Comparison of ENCODE assay signal across 8 cellular contexts in the genomic region with DNA sequence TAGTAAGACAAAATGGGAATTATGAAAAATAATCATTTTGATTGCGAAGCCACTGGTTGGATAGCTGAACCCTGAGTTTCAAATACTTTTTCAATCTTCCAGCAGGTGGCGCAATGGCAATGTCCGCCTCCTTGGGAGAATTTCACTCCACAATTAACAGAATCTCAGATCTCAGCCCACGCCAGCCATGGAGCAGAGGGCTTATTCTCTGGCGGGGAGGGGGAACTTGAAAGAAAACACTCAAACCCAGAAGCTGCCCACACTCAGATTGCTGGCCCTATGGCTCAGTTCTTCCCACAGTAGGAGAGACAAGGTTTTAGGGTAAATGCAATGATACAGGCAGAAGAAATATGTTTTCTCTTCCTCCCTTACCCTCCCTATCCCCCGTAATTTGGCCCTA. TPM values are rescaled to one million over a fixed set of nuclear protein-coding genes. Genes with fewer than 3 reads are reported as not detected.
DNase-seq lines count a peak whose midpoint lies in the region; ATAC-seq and TF ChIP-seq lines count a peak whose summit lies in the region.

No MANE protein-coding gene starts in this region.

- H3K27ac Mint-ChIP-seq in activated T-helper 17 cell treated with anti-CD3 and anti-CD28 coated beads, Interleukin-2, amount 50 U/mL, for 72 hours = no peak overlapping the region
- no peak overlapping the region for H3K27ac Mint-ChIP-seq in osteocyte (ENCODE audit: unreplicated experiment)

- 14 to 50% methylated on average over 1 to 6 of the region's 6 CpGs for WGBS in transverse colon (ENCODE audit: low coverage in 1 of 2), 2 donors

- no peaks in the 10 kb centered on the region for H3K9me3 Mint-ChIP-seq in activated T-helper 17 cell treated with anti-CD3 and anti-CD28 coated beads, Interleukin-2, amount 50 U/mL, for 72 hours
- no peaks in the 10 kb centered on the region for H3K9me3 Mint-ChIP-seq in osteocyte (ENCODE audit: unreplicated experiment)

- no peaks in the 10 kb centered on the region for H3K9me3 ChIP-seq in transverse colon

- H3K4me1 ChIP-seq in transverse colon = no peaks in the 10 kb centered on the region

- H3K27me3 ChIP-seq in transverse colon = peaks cover 17% of the 10 kb centered on the region

- H3K36me3 Mint-ChIP-seq in activated T-helper 17 cell treated with anti-CD3 and anti-CD28 coated beads, Interleukin-2, amount 50 U/mL, for 72 hours (ENCODE audit: low read depth) = no peaks in the 10 kb centered on the region
- no peaks in the 10 kb centered on the region for H3K36me3 Mint-ChIP-seq in osteocyte (ENCODE audit: unreplicated experiment)

- H3K4me3 ChIP-seq in fibroblast of villous mesenchyme (ENCODE audit: low read depth, low read length) (no peak overlapping the region), transverse colon (no peak overlapping the region)

- DNase-seq in G401 (ENCODE audit: low spot score) = peak; percentile 82
- DNase-seq in OCI-M2 (lab: John Stamatoyannopoulos, UW; ENCODE audit: unreplicated experiment) = peak; percentile 8
- DNase-seq in fibroblast of villous mesenchyme (ENCODE audit: low read depth) = peak; percentile 63
- no peak for DNase-seq in osteocyte (ENCODE audit: extremely low spot score, unreplicated experiment)
- peak; percentile 46 for DNase-seq in transverse colon

- TF ChIP-seq EP300 in transverse colon (IDR thresholded peaks at IDR 0.05; ENCODE audit: low read depth) = no peak

- no peaks in the 10 kb centered on the region for H3K36me3 ChIP-seq in transverse colon

- no peak for TF ChIP-seq POLR2A in transverse colon (IDR thresholded peaks at IDR 0.05)

- no peak overlapping the region for H3K27ac ChIP-seq in transverse colon

- H3K27me3 Mint-ChIP-seq in activated T-helper 17 cell treated with anti-CD3 and anti-CD28 coated beads, Interleukin-2, amount 50 U/mL, for 72 hours = peaks cover 36% of the 10 kb centered on the region
- H3K27me3 Mint-ChIP-seq in osteocyte (ENCODE audit: unreplicated experiment) = peaks cover 83% of the 10 kb centered on the region

- no peaks in the 10 kb centered on the region for H3K4me1 Mint-ChIP-seq in activated T-helper 17 cell treated with anti-CD3 and anti-CD28 coated beads, Interleukin-2, amount 50 U/mL, for 72 hours
- H3K4me1 Mint-ChIP-seq in osteocyte (ENCODE audit: unreplicated experiment) = no peaks in the 10 kb centered on the region

- no peak overlapping the region for H3K4me3 Mint-ChIP-seq in activated T-helper 17 cell treated with anti-CD3 and anti-CD28 coated beads, Interleukin-2, amount 50 U/mL, for 72 hours
- no peak overlapping the region for H3K4me3 Mint-ChIP-seq in osteocyte (ENCODE audit: unreplicated experiment)

- ATAC-seq in HG03159 (IDR thresholded peaks at IDR 0.05; ENCODE audit: unreplicated experiment) = peak; percentile 76
- peak; percentile 34 for ATAC-seq in activated T-helper 17 cell treated with anti-CD3 and anti-CD28 coated beads, Interleukin-2, amount 50 U/mL, for 72 hours (replicated peaks)
- ATAC-seq in HG02571 (IDR thresholded peaks at IDR 0.05; ENCODE audit: unreplicated experiment) = no peak

- intact Hi-C loops in transverse colon (cut with DNase I; ENCODE audit: low total_unique reads) = no loop called here

- in situ Hi-C loops in G401 (cut with HindIII; ENCODE audit: low sequenced_read_pairs) = no loop called here
- in situ Hi-C loops in transverse colon (cut with MboI; ENCODE audit: low pct_ligation_motif_present in 1 of 4, low pct_unique_long_range_greater_than_20kb in 1 of 4, low sequenced_read_pairs in 3 of 4) = loop anchor here in 1 of 4 donors (5.0 kb wide), 1 partner anchor 120 kb away; no protein-coding TSS in a partner anchor

- TF ChIP-seq CTCF in fibroblast of villous mesenchyme (IDR thresholded peaks at IDR 0.05; ENCODE audit: insufficient read depth, low read depth, low read length) (peak; percentile 70), osteocyte (IDR thresholded peaks at IDR 0.05) (peak; percentile 85), transverse colon (IDR thresholded peaks at IDR 0.05) (peak; percentile 68 to 78 (median 76))

RNA-seq across cellular contexts. Expression of a gene that starts 38.7 kb away (rescaled TPM):
- total RNA-seq in G401 (2014; rRNA removed; shearing (Covaris generic)) = 70.3 and 84.5 TPM in 2 replicates
- 10 to 100 TPM; 13.8 to 30.3 TPM for total RNA-seq in activated T-helper 17 cell treated with anti-CD3 and anti-CD28 coated beads, Interleukin-2, amount 50 U/mL, for 72 hours
- total RNA-seq in fibroblast of villous mesenchyme = 338 and 367 TPM in 2 replicates
- total RNA-seq in osteocyte = 162 and 174 TPM in 2 replicates
- total RNA-seq in transverse colon = 10 to 100 TPM in 3 of 4 donors, 1 to 10 TPM in 1; 3.4 to 32.4 (median 28.8) TPM
